Comparison of ENCODE assay signal across 21 cellular contexts in genomic region chr2:68620762-68621161, GRCh38. TPM values are rescaled to one million over a fixed set of nuclear protein-coding genes. Genes with fewer than 3 reads are reported as not detected.
A peak's percentile ranks its signal among the peaks of the same experiment; 100 is the strongest.
DNase-seq lines count a peak whose midpoint lies in the region; ATAC-seq, FAIRE-seq and TF ChIP-seq lines count a peak whose summit lies in the region.
"Had no signal": no experiment of that assay in that cellular context is flagged by ENCODE, and none has a peak within 500 bp of the region (broad histone marks: within the 10 kb centered on the region; RNA-seq: fewer than 3 reads in every experiment).

No MANE protein-coding gene starts in this region.

- H3K9me3 ChIP-seq in K562 (replicated peaks; ENCODE audit: control insufficient read depth, insufficient read depth, low read depth, low read length): no peaks in the 10 kb centered on the region
- H3K9me3 ChIP-seq in endodermal cell (ENCODE audit: control insufficient read depth, low read length): peaks cover 33% of the 10 kb centered on the region
- H3K9me3 ChIP-seq: MG63, SK-N-SH had no signal

- H3K36me3 ChIP-seq in K562 (ENCODE audit: control insufficient read depth, insufficient read depth, low read length) (no peaks in the 10 kb centered on the region), endodermal cell (ENCODE audit: control insufficient read depth, insufficient read depth, low read length) (no peaks in the 10 kb centered on the region)
- H3K36me3 ChIP-seq: MG63 had no signal

- peaks cover 44% of the 10 kb centered on the region for H3K9me3 Mint-ChIP-seq in endodermal cell

- H3K36me3 Mint-ChIP-seq in endodermal cell (ENCODE audit: low read depth): peaks cover 10% of the 10 kb centered on the region

- H3K27me3 Mint-ChIP-seq in endodermal cell (ENCODE audit: insufficient read depth): no peaks in the 10 kb centered on the region

- H3K27ac ChIP-seq in K562 (ENCODE audit: extremely low read depth, low read depth, low read length): no peak overlapping the region
- H3K27ac ChIP-seq in endodermal cell (ENCODE audit: low read depth, low read length): no peak overlapping the region

- H3K9ac ChIP-seq in K562 (ENCODE audit: insufficient read depth in 1 of 2, low read depth in 2 of 2, low read length in 2 of 2) (no peak overlapping the region), endodermal cell (ENCODE audit: extremely low read depth, low read length, poor library complexity, severe bottlenecking) (no peak overlapping the region)
- H3K9ac ChIP-seq: SK-N-SH had no signal

- H3K9me1 ChIP-seq in K562 (ENCODE audit: control insufficient read depth, insufficient read depth, low read length): no peaks in the 10 kb centered on the region

- H3K4me3 ChIP-seq in K562 (no peak overlapping the region), endodermal cell (ENCODE audit: low read length) (no peak overlapping the region)
- H3K4me3 ChIP-seq: MG63 had no signal

- ATAC-seq in K562: no peak
- ATAC-seq: Right ventricle myocardium inferior had no signal

- H3K4me1 ChIP-seq in K562 (replicated peaks in 1 of 2; ENCODE audit: control insufficient read depth in 2 of 2, insufficient read depth in 2 of 2, low read length in 2 of 2): no peaks in the 10 kb centered on the region
- H3K4me1 ChIP-seq in endodermal cell (ENCODE audit: control insufficient read depth, insufficient read depth, low read length): no peaks in the 10 kb centered on the region

- no peaks in the 10 kb centered on the region for H4K20me1 ChIP-seq in K562 (replicated peaks; ENCODE audit: control insufficient read depth, insufficient read depth, low read length)

- DNase-seq in EH (ENCODE audit: low read depth): peak; percentile 32
- DNase-seq in HCEC 1CT: peak; percentile 4
- DNase-seq in K562 (ENCODE audit: extremely low read depth in 1 of 4, low spot score in 3 of 4): no peak
- no peak for DNase-seq in frontal cortex (ENCODE audit: low spot score in 2 of 2)
- no peak for DNase-seq in endodermal cell
- DNase-seq in KG1 (lab: John Stamatoyannopoulos, UW): no peak
- DNase-seq in urothelium cell line (ENCODE audit: low spot score): no peak
- DNase-seq: CD4-positive, CD25-positive, alpha-beta regulatory T cell; IMR-90; Karpas-422; MG63; NCI-H1105 treated with DMSO at 0.1 percent for 48 hours; NCI-H2029 treated with DMSO at 0.1 percent for 48 hours; NCI-H2171; NCI-H345; NCI-H524 treated with DMSO at 0.1 percent for 48 hours; NCI-H82; SK-N-SH had no signal

- BruUV-seq in K562 (replicated peaks; lab: Mats Ljungman, UMichigan): no TSS peak

- H3K4me2 ChIP-seq in K562 (ENCODE audit: insufficient read depth, low read length): no peak overlapping the region
- H3K4me2 ChIP-seq: SK-N-SH had no signal

- TF ChIP-seq CTCF in K562 (IDR thresholded peaks at IDR 0.05 in 2 of 3, conservative IDR thresholded peaks at IDR 0.05 in 1 of 3; ENCODE audit: insufficient read depth in 2 of 3, low read depth in 1 of 3, low read length in 3 of 3): no peak
- no peak for TF ChIP-seq CTCF in endodermal cell (conservative IDR thresholded peaks at IDR 0.05)

- POLR2A ChIA-PET in K562 (lab: Yijun Ruan, JAX): no interaction called here

- FAIRE-seq in K562 (lab: Jason Lieb, UNC): no peak
- peak; percentile 6 for FAIRE-seq in frontal cortex (lab: Jason Lieb, UNC)
- FAIRE-seq in urothelium cell line (lab: Jason Lieb, UNC): no peak
- FAIRE-seq: H1 had no signal

- H3K4me1 Mint-ChIP-seq in endodermal cell: no peaks in the 10 kb centered on the region
- H3K4me1 Mint-ChIP-seq: CD4-positive, CD25-positive, alpha-beta regulatory T cell had no signal

- in situ Hi-C loops in K562 (cut with MboI): no loop called here

- CTCF ChIA-PET in K562 (lab: Yijun Ruan, JAX; ENCODE audit: low intra/inter-chr PET ratio): no interaction called here

- TF ChIP-seq POLR2A in K562 (conservative IDR thresholded peaks at IDR 0.05): no peak

- no peak overlapping the region for H2AFZ ChIP-seq in K562 (ENCODE audit: low read depth, low read length)

- no peak overlapping the region for H3K4me3 Mint-ChIP-seq in endodermal cell
- H3K4me3 Mint-ChIP-seq: CD4-positive, CD25-positive, alpha-beta regulatory T cell had no signal

- no peak for TF ChIP-seq EP300 in K562 (IDR thresholded peaks at IDR 0.05; ENCODE audit: low read length)

- H3K79me2 ChIP-seq in K562 (ENCODE audit: control insufficient read depth, insufficient read depth, low read length): no peaks in the 10 kb centered on the region

- no peak overlapping the region for H3K27ac Mint-ChIP-seq in endodermal cell
- H3K27ac Mint-ChIP-seq: CD4-positive, CD25-positive, alpha-beta regulatory T cell had no signal

- no peaks in the 10 kb centered on the region for H3K27me3 ChIP-seq in K562 (ENCODE audit: control insufficient read depth in 2 of 2, insufficient read depth in 2 of 2, low read length in 2 of 2)
- no peaks in the 10 kb centered on the region for H3K27me3 ChIP-seq in endodermal cell (ENCODE audit: control insufficient read depth, insufficient read depth, low read length, poor library complexity, severe bottlenecking)
- H3K27me3 ChIP-seq: MG63 had no signal

- intact Hi-C loops in K562 (cut with micrococcal nuclease): no loop called here

- no peak for TF ChIP-seq RAD21 in K562 (CRISPR knock-in tag; conservative IDR thresholded peaks at IDR 0.05 in 1 of 2, IDR thresholded peaks at IDR 0.05 in 1 of 2)

TF ChIP-seq in K562, 482 proteins besides CTCF, POLR2A, EP300 and RAD21:
- TF ChIP-seq HEY1 (CRISPR knock-in tag; IDR thresholded peaks at IDR 0.05; ENCODE audit: borderline replicate concordance): no peak
- no peak for TF ChIP-seq ZNF121 (CRISPR knock-in tag; conservative IDR thresholded peaks at IDR 0.05)
- TF ChIP-seq BMI1 (IDR thresholded peaks at IDR 0.05; ENCODE audit: low read length): no peak
- TF ChIP-seq NFATC3 (IDR thresholded peaks at IDR 0.05): no peak
- no peak for TF ChIP-seq DIDO1 (tag; IDR thresholded peaks at IDR 0.05; ENCODE audit: low read depth)
- no peak for TF ChIP-seq THRAP3 (IDR thresholded peaks at IDR 0.05; ENCODE audit: borderline replicate concordance)
- TF ChIP-seq ZFP1 (CRISPR knock-in tag; IDR thresholded peaks at IDR 0.05): no peak
- no peak for TF ChIP-seq RBBP5 (IDR thresholded peaks at IDR 0.05; ENCODE audit: borderline replicate concordance, insufficient read depth, low read length, poor library complexity, severe bottlenecking)
- TF ChIP-seq ZC3H4 (CRISPR knock-in tag; IDR thresholded peaks at IDR 0.05; ENCODE audit: borderline replicate concordance): no peak
- TF ChIP-seq TRIM24 (IDR thresholded peaks at IDR 0.05): peak; percentile 72 to 82; a peak in 2 of 4 replicates
- TF ChIP-seq USF2 (CRISPR knock-in tag; IDR thresholded peaks at IDR 0.05): no peak
- TF ChIP-seq CEBPG (CRISPR knock-in tag; IDR thresholded peaks at IDR 0.05): no peak
- peak in 1 of 2 experiments; percentile 85; a peak in 2 of 4 replicates for TF ChIP-seq CEBPG (tag; conservative IDR thresholded peaks at IDR 0.05 in 1 of 2, IDR thresholded peaks at IDR 0.05 in 1 of 2)

RNA-seq across cellular contexts. Expression of gene PROKR1, which starts 22.6 kb away (rescaled TPM):
- total RNA-seq in K562 (2011; cell fraction: chromatin; rRNA removed; ENCODE audit: low replicate concordance): 0.09 and 0.21 TPM in 2 replicates
- total RNA-seq in K562 (2011; cell fraction: nucleolus; rRNA removed): 0.17 and 0.26 TPM in 2 replicates
- 0.15 and 0.23 TPM in 2 replicates for total RNA-seq in K562 (2011; cell fraction: nucleoplasm; rRNA removed)
- total RNA-seq in K562 (2014; rRNA removed): 0.05 and 0.08 TPM in 2 replicates
- 0.10 and 0.15 TPM in 2 replicates for total RNA-seq in K562 (2014; rRNA removed; fragmentation: Illumina TruSeq; extraction: Trizol)
- total RNA-seq in K562 (2015; rRNA removed; fragmentation: Illumina TruSeq; extraction: Trizol): 0.08 and 0.11 TPM in 2 replicates
- total RNA-seq in K562 (2021): 0.18 and 0.22 TPM in 2 replicates
- 0.07 TPM in 1 of 2 replicates, not detected in the other for polyA plus RNA-seq in K562 (2011; rRNA removed)
- not detected in 2 replicates for polyA plus RNA-seq in K562 (2011; cell fraction: cytosol; rRNA removed)
- polyA plus RNA-seq in K562 (2011; cell fraction: nucleus; rRNA removed): 0.06 TPM in 1 of 2 replicates, not detected in the other
- 0.15 and 0.27 TPM in 2 replicates for polyA plus RNA-seq in K562 (2012)
- polyA plus RNA-seq in K562 (2014; fragmentation: Illumina TruSeq; extraction: Trizol): 0.06 and 0.16 TPM in 2 replicates
- under 1 TPM in 1 of 2 experiments, not detected in 1; 0.03 TPM for polyA plus RNA-seq in K562 (2014; fragmentation: Nextera tagmentation; extraction: Ambion mirVana)
- 0.01 TPM in 1 of 2 replicates, not detected in the other for polyA plus RNA-seq in K562 (2014; rRNA removed)
- 0.14 TPM in 1 of 2 replicates, not detected in the other for polyA minus RNA-seq in K562 (2011; rRNA and poly(A)+ RNA removed)
- not detected in 2 replicates for polyA minus RNA-seq in K562 (2011; cell fraction: cytosol; rRNA and poly(A)+ RNA removed)
- polyA minus RNA-seq in K562 (2011; cell fraction: nucleus; rRNA and poly(A)+ RNA removed): not detected in 2 replicates
- total RNA-seq in frontal cortex: 0.82 TPM
- total RNA-seq in endodermal cell: 1 to 10 TPM; 2.9 to 4.4 TPM
- 0.64 TPM for polyA plus RNA-seq in endodermal cell (2013, experiment 1 of 2)
- 0.46 TPM for polyA plus RNA-seq in endodermal cell (2013, experiment 2 of 2)
- total RNA-seq: CD4-positive, CD25-positive, alpha-beta regulatory T cell; IMR-90; Right ventricle myocardium inferior had no signal
- polyA plus RNA-seq: BJ; CD4-positive, CD25-positive, alpha-beta regulatory T cell; IMR-90; SK-N-SH had no signal

Comparison
In these comparisons a context has a peak if more than half of its experiments do, and no peak if none do; other contexts are left out.
1. DNase-seq: peak in EH (single experiment) and HCEC 1CT (single experiment); none in K562 (0 of 4), frontal cortex (0 of 2), endodermal cell (single experiment), KG1 (single experiment) and urothelium cell line (single experiment).